17 cellular contexts compared by ENCODE assay signal in genomic region chr15:85941186-85941855, GRCh38.
DNase-seq lines count a peak whose midpoint lies in the region; ATAC-seq, FAIRE-seq and TF ChIP-seq lines count a peak whose summit lies in the region.
"Had no signal": no experiment of that assay in that cellular context is flagged by ENCODE, and none has a peak within 500 bp of the region (broad histone marks: within the 10 kb centered on the region; RNA-seq: fewer than 3 reads in every experiment).

No MANE protein-coding gene starts in this region.

- H3K4me1 ChIP-seq in left ventricle myocardium inferior, result no peaks in the 10 kb centered on the region
- H3K4me1 ChIP-seq: colonic mucosa, prostate gland had no signal

- intact Hi-C loops in left ventricle myocardium inferior (cut with micrococcal nuclease), result no loop called here

- TF ChIP-seq CTCF in astrocyte of the spinal cord (IDR thresholded peaks at IDR 0.05; ENCODE audit: low read depth, low read length) (no peak), left ventricle myocardium inferior (IDR thresholded peaks at IDR 0.05; ENCODE audit: borderline replicate concordance) (no peak)

- no peaks in the 10 kb centered on the region for H3K9me3 ChIP-seq in left ventricle myocardium inferior (replicated peaks)
- H3K9me3 ChIP-seq: BLaER1, colonic mucosa, prostate gland had no signal

- ATAC-seq in GM18498 (IDR thresholded peaks at IDR 0.05; ENCODE audit: unreplicated experiment), result no peak
- ATAC-seq: left cardiac atrium had no signal

- H3K36me3 ChIP-seq in left ventricle myocardium inferior, result no peaks in the 10 kb centered on the region
- H3K36me3 ChIP-seq: BLaER1, colonic mucosa, prostate gland had no signal

- no peak for FAIRE-seq in urothelium cell line (lab: Jason Lieb, UNC)
- FAIRE-seq: GM18507 had no signal

- DNase-seq in M059J (ENCODE audit: low read depth) (peak; percentile 9), astrocyte of the spinal cord (ENCODE audit: low read depth, low spot score) (peak; percentile 48), kidney tubule cell (ENCODE audit: low spot score) (peak; percentile 24), urothelium cell line (ENCODE audit: low spot score) (peak; percentile 39), activated gamma-delta T cell (lab: John Stamatoyannopoulos, UW) (no peak), left ventricle myocardium inferior (no peak)
- DNase-seq: activated CD4-positive, alpha-beta T cell treated with anti-CD3 and anti-CD28 coated beads, Interleukin-2, amount 50 U/mL, for 1 hour; colonic mucosa; DMS53; KG1; left cardiac atrium; NCI-H1436; NCI-H345 had no signal

- no peaks in the 10 kb centered on the region for H3K27me3 ChIP-seq in left ventricle myocardium inferior (ENCODE audit: low read depth)
- H3K27me3 ChIP-seq: BLaER1, colonic mucosa had no signal

- in situ Hi-C loops in astrocyte of the spinal cord (cut with HindIII; ENCODE audit: low sequenced_read_pairs), result no loop called here

- H3K4me3 ChIP-seq in astrocyte of the spinal cord (ENCODE audit: low read depth, low read length), result no peak overlapping the region
- H3K4me3 ChIP-seq in left ventricle myocardium inferior, result no peak overlapping the region
- H3K4me3 ChIP-seq: BLaER1, colonic mucosa, prostate gland had no signal

- no peak overlapping the region for H3K27ac ChIP-seq in left ventricle myocardium inferior (replicated peaks)
- H3K27ac ChIP-seq: BLaER1, colonic mucosa, prostate gland had no signal

Comparison
In these comparisons a context has a peak if more than half of its experiments do, and no peak if none do; other contexts are left out.
1. DNase-seq: peak in M059J (single experiment), astrocyte of the spinal cord (single experiment), kidney tubule cell (single experiment) and urothelium cell line (single experiment); none in activated gamma-delta T cell (single experiment) and left ventricle myocardium inferior (single experiment).